19 cellular contexts compared by ENCODE assay signal in the genomic region with DNA sequence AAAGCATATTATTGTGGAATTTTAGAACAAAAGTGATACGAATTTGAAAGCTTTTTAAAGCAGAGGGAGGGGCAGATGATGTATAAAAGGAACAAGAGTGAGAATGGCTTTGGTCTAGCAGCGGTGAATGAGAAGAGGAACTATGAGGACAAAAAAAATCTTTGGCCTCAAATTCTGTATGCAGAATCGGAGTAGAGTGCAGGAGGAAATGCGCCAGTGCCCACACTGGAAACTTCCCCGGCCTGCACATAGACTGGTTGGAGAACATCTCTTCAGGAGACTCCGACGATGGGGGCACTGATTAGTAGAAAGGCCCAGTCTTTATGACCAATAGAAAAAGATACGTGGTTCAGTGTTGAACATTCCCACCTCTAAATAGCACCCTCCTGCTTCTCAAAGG. TPM values are rescaled to one million over a fixed set of nuclear protein-coding genes. Genes with fewer than 3 reads are reported as not detected.
"Had no signal": no experiment of that assay in that cellular context is flagged by ENCODE, and none has a peak within 500 bp of the region (broad histone marks: within the 10 kb centered on the region; RNA-seq: fewer than 3 reads in every experiment).

No MANE protein-coding gene starts in this region.

- H3K4me1 ChIP-seq: psoas muscle, vagina had no signal

- H3K4me3 Mint-ChIP-seq: activated CD4-positive, alpha-beta T cell treated with anti-CD3 and anti-CD28 coated beads, Interleukin-2, amount 10 ng/mL, durations not matched to agents 7 days and 5 days; brain; endodermal cell; nephron had no signal

- H3K4me3 ChIP-seq: lung, psoas muscle, stomach, vagina had no signal

- H3K36me3 ChIP-seq: vagina had no signal

- H3K27ac Mint-ChIP-seq: activated CD4-positive, alpha-beta T cell treated with anti-CD3 and anti-CD28 coated beads, Interleukin-2, amount 10 ng/mL, durations not matched to agents 7 days and 5 days; brain; endodermal cell; nephron had no signal

- H3K27me3 ChIP-seq: stomach, vagina had no signal

- ATAC-seq: activated naive CD4-positive, alpha-beta T cell treated with anti-CD3 and anti-CD28 coated beads, Interleukin-2, amount 50 U/mL, for 72 hours; psoas muscle had no signal

- H3K9me3 Mint-ChIP-seq: activated CD4-positive, alpha-beta T cell treated with anti-CD3 and anti-CD28 coated beads, Interleukin-2, amount 10 ng/mL, durations not matched to agents 7 days and 5 days; activated naive CD4-positive, alpha-beta T cell treated with anti-CD3 and anti-CD28 coated beads, Interleukin-2, amount 50 U/mL, for 72 hours; endodermal cell; nephron had no signal

- H3K27me3 Mint-ChIP-seq: activated CD4-positive, alpha-beta T cell treated with anti-CD3 and anti-CD28 coated beads, Interleukin-2, amount 10 ng/mL, durations not matched to agents 7 days and 5 days had no signal

- DNase-seq: activated CD4-positive, alpha-beta T cell treated with anti-CD3 and anti-CD28 coated beads, Interleukin-2, amount 10 ng/mL, durations not matched to agents 7 days and 5 days; activated CD4-positive, CD25-positive, alpha-beta regulatory T cell; activated effector memory CD4-positive, alpha-beta T cell treated with Interleukin-2 at 50 U/mL for 16 hours; dermis blood vessel endothelial cell; endodermal cell; erythroblast; hippocampal formation; psoas muscle; stimulated activated CD4-positive, alpha-beta T cell treated with anti-CD3 and anti-CD28 coated beads, Interleukin-12 subunit alpha, Interleukin-12 subunit beta, amount 100 ng/mL, for 4 hours; stomach had no signal

- H3K9me3 ChIP-seq: psoas muscle, stomach, vagina had no signal

- H3K27ac ChIP-seq: psoas muscle, stomach, vagina had no signal

RNA-seq across cellular contexts. Expression of a gene that starts 51.3 kb away (rescaled TPM):
- total RNA-seq: activated CD4-positive, alpha-beta T cell treated with anti-CD3 and anti-CD28 coated beads, Interleukin-2, amount 10 ng/mL, durations not matched to agents 7 days and 5 days; activated CD8-positive, alpha-beta memory T cell treated with anti-CD3 and anti-CD28 coated beads for 36 hours; activated naive CD4-positive, alpha-beta T cell treated with anti-CD3 and anti-CD28 coated beads, Interleukin-2, amount 50 U/mL, for 72 hours; dermis blood vessel endothelial cell; endodermal cell; glomerular endothelial cell; kidney epithelial cell; psoas muscle; stomach; T-helper 1 cell treated with Interleukin-12 subunit alpha and Interleukin-12 subunit beta and Interleukin-4 antibody, amounts not matched to agents 30 ng/mL and 1 ng/mL, for 36 hours; vagina had no signal
